In genomic region chr4:102431608-102431961, GRCh38 we compare ENCODE assay signal across 8 cellular contexts.
A peak's percentile ranks its signal among the peaks of the same experiment; 100 is the strongest.
DNase-seq lines count a peak whose midpoint lies in the region; ATAC-seq and TF ChIP-seq lines count a peak whose summit lies in the region.

No MANE protein-coding gene starts in this region.

- peak overlapping the region; percentile 85 to 93 (median 90) for H3K4me3 Mint-ChIP-seq in naive thymus-derived CD8-positive, alpha-beta T cell

- in situ Hi-C loops in KBM-7 (cut with MboI; ENCODE audit: low pct_unique_long_range_greater_than_20kb, low sequenced_read_pairs) = loop anchor here (25.0 kb wide), 3 partner anchors 181 to 656 kb away; partner anchors contain the start of genes BDH2, SLC9B1 and SLC9B2

- peak overlapping the region; percentile 66; the same call in 1 of the 2 replicates for H3K4me3 ChIP-seq in AG10803 (ENCODE audit: low read length)
- no peak overlapping the region for H3K4me3 ChIP-seq in KMS-11 (IDR thresholded peaks at IDR 0.05; ENCODE audit: insufficient read depth, low read depth, low read length)
- H3K4me3 ChIP-seq in colonic mucosa = peak overlapping the region; percentile 44

- peaks cover 0 to 6% (median 3%) of the 10 kb centered on the region in 4 donors for H3K4me1 Mint-ChIP-seq in naive thymus-derived CD8-positive, alpha-beta T cell

- H3K9ac ChIP-seq in KMS-11 (no peak overlapping the region; the same call in 1 of the 2 replicates), colonic mucosa (ENCODE audit: low read depth in 2 of 2, low read length in 2 of 2) (no peak overlapping the region)

- no peak for DNase-seq in AG10803 (ENCODE audit: low read depth)
- DNase-seq in colonic mucosa = no peak
- no peak for DNase-seq in naive thymus-derived CD8-positive, alpha-beta T cell
- no peak for DNase-seq in DMS 273 (lab: John Stamatoyannopoulos, UW; ENCODE audit: unreplicated experiment)
- DNase-seq in NCI-H187 (lab: John Stamatoyannopoulos, UW) = no peak
- no peak for DNase-seq in midbrain (lab: John Stamatoyannopoulos, UW)
- DNase-seq in KBM-7 = no peak

- no peaks in the 10 kb centered on the region for H3K9me3 ChIP-seq in colonic mucosa

- no peaks in the 10 kb centered on the region for H3K79me2 ChIP-seq in KMS-11 (ENCODE audit: insufficient read depth, low read depth)

- H4K20me1 ChIP-seq in KMS-11 (ENCODE audit: insufficient read depth) = no peaks in the 10 kb centered on the region

- H2AFZ ChIP-seq in KMS-11 (ENCODE audit: low read depth) = peak overlapping the region; percentile 82

- no peaks in the 10 kb centered on the region for H3K27me3 Mint-ChIP-seq in naive thymus-derived CD8-positive, alpha-beta T cell

- H3K4me1 ChIP-seq in KMS-11 (ENCODE audit: low read depth, poor library complexity, severe bottlenecking) (peaks cover 11% of the 10 kb centered on the region), colonic mucosa (no peaks in the 10 kb centered on the region)

- POLR2A ChIA-PET in naive thymus-derived CD8-positive, alpha-beta T cell (lab: Charles Lee) = interaction anchor here (2.1 kb wide), 1 partner anchor 86 kb away, joined by 7 read pairs; the partner anchor contains the start of gene SLC39A8

- H3K27me3 ChIP-seq in KMS-11 (ENCODE audit: insufficient read depth, low read depth) (no peaks in the 10 kb centered on the region), colonic mucosa (no peaks in the 10 kb centered on the region)

- peaks cover 0 to 3% (median 0%) of the 10 kb centered on the region in 9 donors for H3K9me3 Mint-ChIP-seq in naive thymus-derived CD8-positive, alpha-beta T cell

- H3K27ac ChIP-seq in KMS-11 = no peak overlapping the region
- no peak overlapping the region for H3K27ac ChIP-seq in colonic mucosa

- TF ChIP-seq CTCF in AG10803 (conservative IDR thresholded peaks at IDR 0.05; ENCODE audit: low read length) (no peak), KMS-11 (conservative IDR thresholded peaks at IDR 0.05; ENCODE audit: low read depth, low read length) (peak; percentile 38; the same call in 1 of the 2 replicates), colonic mucosa (IDR thresholded peaks at IDR 0.05) (no peak)

- no peaks in the 10 kb centered on the region for H3K36me3 ChIP-seq in KMS-11 (ENCODE audit: insufficient read depth)
- H3K36me3 ChIP-seq in colonic mucosa = no peaks in the 10 kb centered on the region

- H3K4me2 ChIP-seq in KMS-11 = peak overlapping the region; percentile 21; the same call in 1 of the 2 replicates

- intact Hi-C loops in colonic mucosa (cut with DNase I) = loop anchor here (5.0 to 10.0 kb wide), 3 partner anchors 84 to 393 kb away; partner anchors contain the start of genes SLC39A8 and UBE2D3

- H3K36me3 Mint-ChIP-seq in naive thymus-derived CD8-positive, alpha-beta T cell = no peaks in the 10 kb centered on the region

- no peak for ATAC-seq in naive thymus-derived CD8-positive, alpha-beta T cell

- peak overlapping the region in 5 of 10 donors; percentile 83 to 90 (median 87) for H3K27ac Mint-ChIP-seq in naive thymus-derived CD8-positive, alpha-beta T cell
